1 cellular context compared by ENCODE assay signal in the genomic region with DNA sequence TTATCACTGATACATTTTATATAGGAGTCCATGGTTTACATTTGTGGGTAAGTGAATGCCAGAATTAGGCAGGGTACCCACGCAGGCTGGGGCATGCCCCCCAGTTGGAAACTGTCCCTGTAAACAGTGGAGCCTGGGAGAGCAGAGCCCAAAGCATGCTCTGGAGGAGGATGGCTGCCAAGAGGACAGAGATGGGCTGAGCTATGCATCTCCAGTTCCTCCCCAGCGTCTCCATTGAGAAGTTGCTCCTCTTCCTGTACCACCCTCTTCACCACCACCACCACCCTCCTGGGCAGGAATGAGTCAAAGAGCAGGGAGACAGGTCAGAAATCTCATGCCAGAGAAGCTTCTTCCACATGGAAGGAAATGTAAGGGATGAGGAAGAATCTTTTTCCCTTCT.
TF ChIP-seq lines count a peak whose summit lies in the region.

No MANE protein-coding gene starts in this region.

TF ChIP-seq in WTC11, 78 proteins besides CTCF, POLR2A, EP300 and RAD21 (continued from another document):
- TF ChIP-seq, protein P1, sequence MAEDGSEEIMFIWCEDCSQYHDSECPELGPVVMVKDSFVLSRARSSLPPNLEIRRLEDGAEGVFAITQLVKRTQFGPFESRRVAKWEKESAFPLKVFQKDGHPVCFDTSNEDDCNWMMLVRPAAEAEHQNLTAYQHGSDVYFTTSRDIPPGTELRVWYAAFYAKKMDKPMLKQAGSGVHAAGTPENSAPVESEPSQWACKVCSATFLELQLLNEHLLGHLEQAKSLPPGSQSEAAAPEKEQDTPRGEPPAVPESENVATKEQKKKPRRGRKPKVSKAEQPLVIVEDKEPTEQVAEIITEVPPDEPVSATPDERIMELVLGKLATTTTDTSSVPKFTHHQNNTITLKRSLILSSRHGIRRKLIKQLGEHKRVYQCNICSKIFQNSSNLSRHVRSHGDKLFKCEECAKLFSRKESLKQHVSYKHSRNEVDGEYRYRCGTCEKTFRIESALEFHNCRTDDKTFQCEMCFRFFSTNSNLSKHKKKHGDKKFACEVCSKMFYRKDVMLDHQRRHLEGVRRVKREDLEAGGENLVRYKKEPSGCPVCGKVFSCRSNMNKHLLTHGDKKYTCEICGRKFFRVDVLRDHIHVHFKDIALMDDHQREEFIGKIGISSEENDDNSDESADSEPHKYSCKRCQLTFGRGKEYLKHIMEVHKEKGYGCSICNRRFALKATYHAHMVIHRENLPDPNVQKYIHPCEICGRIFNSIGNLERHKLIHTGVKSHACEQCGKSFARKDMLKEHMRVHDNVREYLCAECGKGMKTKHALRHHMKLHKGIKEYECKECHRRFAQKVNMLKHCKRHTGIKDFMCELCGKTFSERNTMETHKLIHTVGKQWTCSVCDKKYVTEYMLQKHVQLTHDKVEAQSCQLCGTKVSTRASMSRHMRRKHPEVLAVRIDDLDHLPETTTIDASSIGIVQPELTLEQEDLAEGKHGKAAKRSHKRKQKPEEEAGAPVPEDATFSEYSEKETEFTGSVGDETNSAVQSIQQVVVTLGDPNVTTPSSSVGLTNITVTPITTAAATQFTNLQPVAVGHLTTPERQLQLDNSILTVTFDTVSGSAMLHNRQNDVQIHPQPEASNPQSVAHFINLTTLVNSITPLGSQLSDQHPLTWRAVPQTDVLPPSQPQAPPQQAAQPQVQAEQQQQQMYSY (CRISPR knock-in tag; IDR thresholded peaks at IDR 0.05): no peak
- TF ChIP-seq ZNF232 (CRISPR knock-in tag; IDR thresholded peaks at IDR 0.05) (no peak), NFE2L1 (CRISPR knock-in tag; IDR thresholded peaks at IDR 0.05) (no peak), CREM (CRISPR knock-in tag; IDR thresholded peaks at IDR 0.05) (no peak), ZBTB21 (CRISPR knock-in tag; IDR thresholded peaks at IDR 0.05; ENCODE audit: borderline replicate concordance) (no peak), ZNF416 (CRISPR knock-in tag; IDR thresholded peaks at IDR 0.05) (no peak), RORB (CRISPR knock-in tag; IDR thresholded peaks at IDR 0.05) (no peak), GRHL2 (CRISPR knock-in tag; IDR thresholded peaks at IDR 0.05; ENCODE audit: insufficient replicate concordance, severe bottlenecking) (no peak)
- TF ChIP-seq, protein P2, sequence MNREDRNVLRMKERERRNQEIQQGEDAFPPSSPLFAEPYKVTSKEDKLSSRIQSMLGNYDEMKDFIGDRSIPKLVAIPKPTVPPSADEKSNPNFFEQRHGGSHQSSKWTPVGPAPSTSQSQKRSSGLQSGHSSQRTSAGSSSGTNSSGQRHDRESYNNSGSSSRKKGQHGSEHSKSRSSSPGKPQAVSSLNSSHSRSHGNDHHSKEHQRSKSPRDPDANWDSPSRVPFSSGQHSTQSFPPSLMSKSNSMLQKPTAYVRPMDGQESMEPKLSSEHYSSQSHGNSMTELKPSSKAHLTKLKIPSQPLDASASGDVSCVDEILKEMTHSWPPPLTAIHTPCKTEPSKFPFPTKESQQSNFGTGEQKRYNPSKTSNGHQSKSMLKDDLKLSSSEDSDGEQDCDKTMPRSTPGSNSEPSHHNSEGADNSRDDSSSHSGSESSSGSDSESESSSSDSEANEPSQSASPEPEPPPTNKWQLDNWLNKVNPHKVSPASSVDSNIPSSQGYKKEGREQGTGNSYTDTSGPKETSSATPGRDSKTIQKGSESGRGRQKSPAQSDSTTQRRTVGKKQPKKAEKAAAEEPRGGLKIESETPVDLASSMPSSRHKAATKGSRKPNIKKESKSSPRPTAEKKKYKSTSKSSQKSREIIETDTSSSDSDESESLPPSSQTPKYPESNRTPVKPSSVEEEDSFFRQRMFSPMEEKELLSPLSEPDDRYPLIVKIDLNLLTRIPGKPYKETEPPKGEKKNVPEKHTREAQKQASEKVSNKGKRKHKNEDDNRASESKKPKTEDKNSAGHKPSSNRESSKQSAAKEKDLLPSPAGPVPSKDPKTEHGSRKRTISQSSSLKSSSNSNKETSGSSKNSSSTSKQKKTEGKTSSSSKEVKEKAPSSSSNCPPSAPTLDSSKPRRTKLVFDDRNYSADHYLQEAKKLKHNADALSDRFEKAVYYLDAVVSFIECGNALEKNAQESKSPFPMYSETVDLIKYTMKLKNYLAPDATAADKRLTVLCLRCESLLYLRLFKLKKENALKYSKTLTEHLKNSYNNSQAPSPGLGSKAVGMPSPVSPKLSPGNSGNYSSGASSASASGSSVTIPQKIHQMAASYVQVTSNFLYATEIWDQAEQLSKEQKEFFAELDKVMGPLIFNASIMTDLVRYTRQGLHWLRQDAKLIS (CRISPR knock-in tag; IDR thresholded peaks at IDR 0.05; ENCODE audit: borderline replicate concordance): no peak
- TF ChIP-seq, protein P3, sequence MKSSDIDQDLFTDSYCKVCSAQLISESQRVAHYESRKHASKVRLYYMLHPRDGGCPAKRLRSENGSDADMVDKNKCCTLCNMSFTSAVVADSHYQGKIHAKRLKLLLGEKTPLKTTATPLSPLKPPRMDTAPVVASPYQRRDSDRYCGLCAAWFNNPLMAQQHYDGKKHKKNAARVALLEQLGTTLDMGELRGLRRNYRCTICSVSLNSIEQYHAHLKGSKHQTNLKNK (CRISPR knock-in tag; IDR thresholded peaks at IDR 0.05): no peak
- TF ChIP-seq, protein P4, sequence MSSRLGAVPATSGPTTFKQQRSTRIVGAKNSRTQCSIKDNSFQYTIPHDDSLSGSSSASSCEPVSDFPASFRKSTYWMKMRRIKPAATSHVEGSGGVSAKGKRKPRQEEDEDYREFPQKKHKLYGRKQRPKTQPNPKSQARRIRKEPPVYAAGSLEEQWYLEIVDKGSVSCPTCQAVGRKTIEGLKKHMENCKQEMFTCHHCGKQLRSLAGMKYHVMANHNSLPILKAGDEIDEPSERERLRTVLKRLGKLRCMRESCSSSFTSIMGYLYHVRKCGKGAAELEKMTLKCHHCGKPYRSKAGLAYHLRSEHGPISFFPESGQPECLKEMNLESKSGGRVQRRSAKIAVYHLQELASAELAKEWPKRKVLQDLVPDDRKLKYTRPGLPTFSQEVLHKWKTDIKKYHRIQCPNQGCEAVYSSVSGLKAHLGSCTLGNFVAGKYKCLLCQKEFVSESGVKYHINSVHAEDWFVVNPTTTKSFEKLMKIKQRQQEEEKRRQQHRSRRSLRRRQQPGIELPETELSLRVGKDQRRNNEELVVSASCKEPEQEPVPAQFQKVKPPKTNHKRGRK (CRISPR knock-in tag; IDR thresholded peaks at IDR 0.05; ENCODE audit: borderline replicate concordance): no peak
- TF ChIP-seq, protein P5, sequence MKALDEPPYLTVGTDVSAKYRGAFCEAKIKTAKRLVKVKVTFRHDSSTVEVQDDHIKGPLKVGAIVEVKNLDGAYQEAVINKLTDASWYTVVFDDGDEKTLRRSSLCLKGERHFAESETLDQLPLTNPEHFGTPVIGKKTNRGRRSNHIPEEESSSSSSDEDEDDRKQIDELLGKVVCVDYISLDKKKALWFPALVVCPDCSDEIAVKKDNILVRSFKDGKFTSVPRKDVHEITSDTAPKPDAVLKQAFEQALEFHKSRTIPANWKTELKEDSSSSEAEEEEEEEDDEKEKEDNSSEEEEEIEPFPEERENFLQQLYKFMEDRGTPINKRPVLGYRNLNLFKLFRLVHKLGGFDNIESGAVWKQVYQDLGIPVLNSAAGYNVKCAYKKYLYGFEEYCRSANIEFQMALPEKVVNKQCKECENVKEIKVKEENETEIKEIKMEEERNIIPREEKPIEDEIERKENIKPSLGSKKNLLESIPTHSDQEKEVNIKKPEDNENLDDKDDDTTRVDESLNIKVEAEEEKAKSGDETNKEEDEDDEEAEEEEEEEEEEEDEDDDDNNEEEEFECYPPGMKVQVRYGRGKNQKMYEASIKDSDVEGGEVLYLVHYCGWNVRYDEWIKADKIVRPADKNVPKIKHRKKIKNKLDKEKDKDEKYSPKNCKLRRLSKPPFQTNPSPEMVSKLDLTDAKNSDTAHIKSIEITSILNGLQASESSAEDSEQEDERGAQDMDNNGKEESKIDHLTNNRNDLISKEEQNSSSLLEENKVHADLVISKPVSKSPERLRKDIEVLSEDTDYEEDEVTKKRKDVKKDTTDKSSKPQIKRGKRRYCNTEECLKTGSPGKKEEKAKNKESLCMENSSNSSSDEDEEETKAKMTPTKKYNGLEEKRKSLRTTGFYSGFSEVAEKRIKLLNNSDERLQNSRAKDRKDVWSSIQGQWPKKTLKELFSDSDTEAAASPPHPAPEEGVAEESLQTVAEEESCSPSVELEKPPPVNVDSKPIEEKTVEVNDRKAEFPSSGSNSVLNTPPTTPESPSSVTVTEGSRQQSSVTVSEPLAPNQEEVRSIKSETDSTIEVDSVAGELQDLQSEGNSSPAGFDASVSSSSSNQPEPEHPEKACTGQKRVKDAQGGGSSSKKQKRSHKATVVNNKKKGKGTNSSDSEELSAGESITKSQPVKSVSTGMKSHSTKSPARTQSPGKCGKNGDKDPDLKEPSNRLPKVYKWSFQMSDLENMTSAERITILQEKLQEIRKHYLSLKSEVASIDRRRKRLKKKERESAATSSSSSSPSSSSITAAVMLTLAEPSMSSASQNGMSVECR (CRISPR knock-in tag; IDR thresholded peaks at IDR 0.05; ENCODE audit: borderline replicate concordance): no peak
- TF ChIP-seq, protein P6, sequence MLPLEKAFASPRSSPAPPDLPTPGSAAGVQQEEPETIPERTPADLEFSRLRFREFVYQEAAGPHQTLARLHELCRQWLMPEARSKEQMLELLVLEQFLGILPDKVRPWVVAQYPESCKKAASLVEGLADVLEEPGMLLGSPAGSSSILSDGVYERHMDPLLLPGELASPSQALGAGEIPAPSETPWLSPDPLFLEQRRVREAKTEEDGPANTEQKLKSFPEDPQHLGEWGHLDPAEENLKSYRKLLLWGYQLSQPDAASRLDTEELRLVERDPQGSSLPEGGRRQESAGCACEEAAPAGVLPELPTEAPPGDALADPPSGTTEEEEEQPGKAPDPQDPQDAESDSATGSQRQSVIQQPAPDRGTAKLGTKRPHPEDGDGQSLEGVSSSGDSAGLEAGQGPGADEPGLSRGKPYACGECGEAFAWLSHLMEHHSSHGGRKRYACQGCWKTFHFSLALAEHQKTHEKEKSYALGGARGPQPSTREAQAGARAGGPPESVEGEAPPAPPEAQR (CRISPR knock-in tag; IDR thresholded peaks at IDR 0.05): no peak
- TF ChIP-seq, protein P7, sequence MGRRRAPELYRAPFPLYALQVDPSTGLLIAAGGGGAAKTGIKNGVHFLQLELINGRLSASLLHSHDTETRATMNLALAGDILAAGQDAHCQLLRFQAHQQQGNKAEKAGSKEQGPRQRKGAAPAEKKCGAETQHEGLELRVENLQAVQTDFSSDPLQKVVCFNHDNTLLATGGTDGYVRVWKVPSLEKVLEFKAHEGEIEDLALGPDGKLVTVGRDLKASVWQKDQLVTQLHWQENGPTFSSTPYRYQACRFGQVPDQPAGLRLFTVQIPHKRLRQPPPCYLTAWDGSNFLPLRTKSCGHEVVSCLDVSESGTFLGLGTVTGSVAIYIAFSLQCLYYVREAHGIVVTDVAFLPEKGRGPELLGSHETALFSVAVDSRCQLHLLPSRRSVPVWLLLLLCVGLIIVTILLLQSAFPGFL (CRISPR knock-in tag; IDR thresholded peaks at IDR 0.05; ENCODE audit: borderline replicate concordance): no peak
- TF ChIP-seq, protein P8, sequence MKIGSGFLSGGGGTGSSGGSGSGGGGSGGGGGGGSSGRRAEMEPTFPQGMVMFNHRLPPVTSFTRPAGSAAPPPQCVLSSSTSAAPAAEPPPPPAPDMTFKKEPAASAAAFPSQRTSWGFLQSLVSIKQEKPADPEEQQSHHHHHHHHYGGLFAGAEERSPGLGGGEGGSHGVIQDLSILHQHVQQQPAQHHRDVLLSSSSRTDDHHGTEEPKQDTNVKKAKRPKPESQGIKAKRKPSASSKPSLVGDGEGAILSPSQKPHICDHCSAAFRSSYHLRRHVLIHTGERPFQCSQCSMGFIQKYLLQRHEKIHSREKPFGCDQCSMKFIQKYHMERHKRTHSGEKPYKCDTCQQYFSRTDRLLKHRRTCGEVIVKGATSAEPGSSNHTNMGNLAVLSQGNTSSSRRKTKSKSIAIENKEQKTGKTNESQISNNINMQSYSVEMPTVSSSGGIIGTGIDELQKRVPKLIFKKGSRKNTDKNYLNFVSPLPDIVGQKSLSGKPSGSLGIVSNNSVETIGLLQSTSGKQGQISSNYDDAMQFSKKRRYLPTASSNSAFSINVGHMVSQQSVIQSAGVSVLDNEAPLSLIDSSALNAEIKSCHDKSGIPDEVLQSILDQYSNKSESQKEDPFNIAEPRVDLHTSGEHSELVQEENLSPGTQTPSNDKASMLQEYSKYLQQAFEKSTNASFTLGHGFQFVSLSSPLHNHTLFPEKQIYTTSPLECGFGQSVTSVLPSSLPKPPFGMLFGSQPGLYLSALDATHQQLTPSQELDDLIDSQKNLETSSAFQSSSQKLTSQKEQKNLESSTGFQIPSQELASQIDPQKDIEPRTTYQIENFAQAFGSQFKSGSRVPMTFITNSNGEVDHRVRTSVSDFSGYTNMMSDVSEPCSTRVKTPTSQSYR (CRISPR knock-in tag; IDR thresholded peaks at IDR 0.05): no peak
